ENCODE assay signal across 8 cellular contexts in genomic region chr3:66276705-66277274, GRCh38. TPM values are rescaled to one million over a fixed set of nuclear protein-coding genes. Genes with fewer than 3 reads are reported as not detected.
DNase-seq lines count a peak whose midpoint lies in the region; ATAC-seq and TF ChIP-seq lines count a peak whose summit lies in the region.

No MANE protein-coding gene starts in this region.

- TF ChIP-seq EP300 in sigmoid colon (IDR thresholded peaks at IDR 0.05), result no peak

- no peak overlapping the region for H3K4me3 ChIP-seq in sigmoid colon

- peak; percentile 55 to 61 (median 58) for TF ChIP-seq CTCF in sigmoid colon (IDR thresholded peaks at IDR 0.05)

- no peak for TF ChIP-seq POLR2A in sigmoid colon (IDR thresholded peaks at IDR 0.05)
- TF ChIP-seq POLR2A in GM18505 (IDR thresholded peaks at IDR 0.05; ENCODE audit: borderline replicate concordance, extremely low read depth, insufficient read depth, insufficient read length), result no peak

- DNase-seq in NCI-H510A treated with DMSO at 0.1 percent for 48 hours (lab: John Stamatoyannopoulos, UW) (peak; percentile 21), NCI-H510A (lab: John Stamatoyannopoulos, UW) (no peak), LHCN-M2 (ENCODE audit: low read depth) (peak; percentile 65), amniotic epithelial cell (ENCODE audit: low read depth) (peak; percentile 69), left ventricle myocardium superior (no peak), sigmoid colon (peak; percentile 75)

- peak overlapping the region in 3 of 4 donors; percentile 32 to 59 (median 58) for H3K27ac ChIP-seq in sigmoid colon

- H3K27me3 ChIP-seq in sigmoid colon, result no peaks in the 10 kb centered on the region

- intact Hi-C loops in left ventricle myocardium superior (cut with micrococcal nuclease) (loop anchor here (5.0 to 10.0 kb wide), 2 partner anchors 98 to 541 kb away; no protein-coding TSS in a partner anchor), sigmoid colon (cut with DNase I) (loop anchor here (2.0 to 5.0 kb wide), 4 partner anchors 224 to 561 kb away; partner anchors contain the start of gene LRIG1)

- no peaks in the 10 kb centered on the region for H3K36me3 ChIP-seq in sigmoid colon

- H3K4me1 ChIP-seq in sigmoid colon, result peaks cover 0 to 32% (median 10%) of the 10 kb centered on the region in 4 donors

- H3K9me3 ChIP-seq in sigmoid colon, result no peaks in the 10 kb centered on the region

- 3 to 8% methylated on average over 3 of the region's 3 CpGs for WGBS in sigmoid colon, 2 donors

- ATAC-seq in SK-N-SH treated with all-trans-retinoic acid at 6 μM for 48 hours (peak; percentile 75; the same call in 2 of the 3 replicates), left ventricle myocardium superior (peak; percentile 48), GM18505 (IDR thresholded peaks at IDR 0.05; ENCODE audit: unreplicated experiment) (no peak)

TF ChIP-seq in SK-N-SH treated with all-trans-retinoic acid at 6 μM for 48 hours, 23 proteins besides CTCF, POLR2A, EP300 and RAD21:
- TF ChIP-seq CSDC2 (CRISPR knock-in tag; IDR thresholded peaks at IDR 0.05) (no peak), ZNF8 (CRISPR knock-in tag; IDR thresholded peaks at IDR 0.05) (no peak), TCF4 (CRISPR knock-in tag; IDR thresholded peaks at IDR 0.05; ENCODE audit: borderline replicate concordance) (no peak), BACH2 (CRISPR knock-in tag; IDR thresholded peaks at IDR 0.05; ENCODE audit: borderline replicate concordance) (no peak), TSHZ2 (CRISPR knock-in tag; IDR thresholded peaks at IDR 0.05) (no peak), POU6F1 (CRISPR knock-in tag; IDR thresholded peaks at IDR 0.05; ENCODE audit: borderline replicate concordance, low read depth) (no peak), SNAI2 (CRISPR knock-in tag; IDR thresholded peaks at IDR 0.05) (no peak), PPARA (CRISPR knock-in tag; IDR thresholded peaks at IDR 0.05; ENCODE audit: borderline replicate concordance) (no peak), RARB (CRISPR knock-in tag; IDR thresholded peaks at IDR 0.05) (no peak), ZFP3 (CRISPR knock-in tag; IDR thresholded peaks at IDR 0.05) (no peak), ISL1 (CRISPR knock-in tag; IDR thresholded peaks at IDR 0.05) (no peak), ZNF565 (CRISPR knock-in tag; conservative IDR thresholded peaks at IDR 0.05; ENCODE audit: low read depth) (no peak), ESRRG (CRISPR knock-in tag; IDR thresholded peaks at IDR 0.05) (no peak), TOX (CRISPR knock-in tag; IDR thresholded peaks at IDR 0.05; ENCODE audit: borderline replicate concordance) (no peak), CSRNP3 (CRISPR knock-in tag; IDR thresholded peaks at IDR 0.05) (no peak)
- TF ChIP-seq, protein P1, sequence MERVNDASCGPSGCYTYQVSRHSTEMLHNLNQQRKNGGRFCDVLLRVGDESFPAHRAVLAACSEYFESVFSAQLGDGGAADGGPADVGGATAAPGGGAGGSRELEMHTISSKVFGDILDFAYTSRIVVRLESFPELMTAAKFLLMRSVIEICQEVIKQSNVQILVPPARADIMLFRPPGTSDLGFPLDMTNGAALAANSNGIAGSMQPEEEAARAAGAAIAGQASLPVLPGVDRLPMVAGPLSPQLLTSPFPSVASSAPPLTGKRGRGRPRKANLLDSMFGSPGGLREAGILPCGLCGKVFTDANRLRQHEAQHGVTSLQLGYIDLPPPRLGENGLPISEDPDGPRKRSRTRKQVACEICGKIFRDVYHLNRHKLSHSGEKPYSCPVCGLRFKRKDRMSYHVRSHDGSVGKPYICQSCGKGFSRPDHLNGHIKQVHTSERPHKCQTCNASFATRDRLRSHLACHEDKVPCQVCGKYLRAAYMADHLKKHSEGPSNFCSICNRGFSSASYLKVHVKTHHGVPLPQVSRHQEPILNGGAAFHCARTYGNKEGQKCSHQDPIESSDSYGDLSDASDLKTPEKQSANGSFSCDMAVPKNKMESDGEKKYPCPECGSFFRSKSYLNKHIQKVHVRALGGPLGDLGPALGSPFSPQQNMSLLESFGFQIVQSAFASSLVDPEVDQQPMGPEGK (CRISPR knock-in tag; IDR thresholded peaks at IDR 0.05; ENCODE audit: borderline replicate concordance), result no peak

RNA-seq across cellular contexts. Expression of gene SLC25A26, which starts 56.0 kb away (rescaled TPM):
- total RNA-seq in LHCN-M2 (2014; rRNA removed), result 14.3 and 25.9 TPM in 2 replicates
- polyA plus RNA-seq in LHCN-M2 (2012), result 21.4 TPM
- 48.4 TPM for total RNA-seq in left ventricle myocardium superior
- total RNA-seq in sigmoid colon, result 10 to 100 TPM; 22.4 to 42.8 (median 28.9) TPM
- 10 to 100 TPM; 17.8 to 20.0 (median 19.8) TPM for polyA plus RNA-seq in sigmoid colon

Comparison
In these comparisons a context has a peak if more than half of its experiments do, and no peak if none do; other contexts are left out.
1. DNase-seq: peak in NCI-H510A treated with DMSO at 0.1 percent for 48 hours (single experiment), LHCN-M2 (single experiment), amniotic epithelial cell (single experiment) and sigmoid colon (single experiment); none in NCI-H510A (single experiment) and left ventricle myocardium superior (single experiment).